In the genomic region with DNA sequence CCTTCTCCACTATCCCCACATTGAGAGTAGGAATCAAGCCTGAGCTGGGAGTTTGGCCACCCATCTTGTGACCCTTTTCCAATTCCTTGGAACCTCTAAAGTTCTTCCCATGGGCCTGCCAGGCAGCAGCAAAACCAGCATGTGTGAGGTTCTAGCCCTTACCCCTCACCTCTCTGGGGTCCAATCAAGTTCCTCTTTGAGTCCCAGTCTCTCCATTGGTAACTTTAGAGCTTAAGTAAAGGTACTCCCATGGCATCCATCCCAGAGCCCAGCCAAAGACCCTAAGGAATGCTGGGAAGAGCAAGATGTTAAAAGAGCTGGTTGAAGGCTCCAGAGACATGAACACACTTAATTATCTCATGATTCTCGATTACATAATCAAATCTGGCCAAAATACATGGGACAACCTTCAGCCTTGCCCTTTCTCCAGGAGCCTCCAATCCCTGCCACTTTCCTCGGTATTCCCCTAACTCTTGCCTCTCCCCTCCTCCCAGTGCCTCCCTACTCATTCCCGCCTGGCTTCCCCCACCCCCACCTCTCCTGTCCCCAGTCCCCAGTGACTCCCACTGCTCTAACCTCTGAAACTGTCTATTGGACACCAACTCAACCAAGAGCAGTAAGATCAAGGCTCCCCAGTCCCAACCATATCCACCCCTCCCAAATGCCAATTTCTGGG, we compare ENCODE assay signal across 11 cellular contexts. TPM values are rescaled to one million over a fixed set of nuclear protein-coding genes. Genes with fewer than 3 reads are reported as not detected.
A peak's percentile ranks its signal among the peaks of the same experiment; 100 is the strongest.
DNase-seq lines count a peak whose midpoint lies in the region; ATAC-seq and TF ChIP-seq lines count a peak whose summit lies in the region.
"Had no signal": no experiment of that assay in that cellular context is flagged by ENCODE, and none has a peak within 500 bp of the region (broad histone marks: within the 10 kb centered on the region; RNA-seq: fewer than 3 reads in every experiment).

No MANE protein-coding gene starts in this region.

- intact Hi-C loops in HCT116 (cut with micrococcal nuclease), result loop anchor here (5.0 kb wide), 2 partner anchors 38 to 322 kb away; a partner anchor contains a TSS

- H3K4me1 Mint-ChIP-seq in endothelial cell (ENCODE audit: unreplicated experiment), result peaks cover 45% of the 10 kb centered on the region
- peaks cover 66 to 74% of the 10 kb centered on the region in 2 experiments for H3K4me1 Mint-ChIP-seq in H9

- no CpG with 5 or more reads among the region's 3 CpGs for WGBS in H9 (ENCODE audit: extremely low coverage, insufficient read length, low lambda C conversion rate)

- no peak overlapping the region for H3K56ac ChIP-seq in H9 (ENCODE audit: insufficient read length, low read depth, low read length)

- H3K4ac ChIP-seq in H9 (ENCODE audit: low read depth, low read length), result no peak overlapping the region

- H3K9ac ChIP-seq in HCT116 (ENCODE audit: low read length) (0 out of 2 replicates have a peak overlapping the region, but pooled peaks have one; percentile 93), parathyroid adenoma (no peak overlapping the region), H9 (ENCODE audit: extremely low read depth, insufficient read length, low read length) (no peak overlapping the region)

- no peak overlapping the region for H2BK15ac ChIP-seq in H9 (ENCODE audit: low read depth, low read length)

- H3T11ph ChIP-seq in H9 (ENCODE audit: low read length), result no peak overlapping the region

- RAD21 ChIA-PET in HCT116 (lab: Charles Lee; ENCODE audit: low non-redundant PET in 1 of 2, low total read pairs in 2 of 2, uncharacterized antibody in 2 of 2, unreplicated experiment in 2 of 2), result no interaction called here

- POLR2A ChIA-PET in HCT116 (lab: Charles Lee), result interaction anchor here (1.1 to 3.0 kb wide), 2 partner anchors 9 to 39 kb away, joined by 3 to 14 read pairs; a partner anchor contains a TSS

- no peak for TF ChIP-seq POLR2A in HCT116 (IDR thresholded peaks at IDR 0.05; ENCODE audit: borderline replicate concordance, extremely low read depth, insufficient read depth, insufficient read length)

- no peak overlapping the region for H3K14ac ChIP-seq in H9 (ENCODE audit: insufficient read depth, low read length)

- no TSS peak for BruUV-seq in HCT116 (replicated peaks; lab: Mats Ljungman, UMichigan)

- H3K27ac Mint-ChIP-seq in endothelial cell (ENCODE audit: unreplicated experiment), result peak overlapping the region; percentile 25
- no peak overlapping the region; a peak in 2 of 7 replicates for H3K27ac Mint-ChIP-seq in H9
- H3K27ac Mint-ChIP-seq: dendritic cell treated with granulocyte-macrophage colony-stimulating factor and Interleukin-4, amounts not matched to agents 40 ng/mL and 50 ng/mL, for 4 days had no signal

- no peaks in the 10 kb centered on the region for H3K9me2 ChIP-seq in HCT116 (ENCODE audit: insufficient read depth)

- H3K9me3 Mint-ChIP-seq in endothelial cell (ENCODE audit: unreplicated experiment), result no peaks in the 10 kb centered on the region
- H3K9me3 Mint-ChIP-seq in H9, result no peaks in the 10 kb centered on the region; a peak in 1 of 5 replicates
- H3K9me3 Mint-ChIP-seq: dendritic cell treated with granulocyte-macrophage colony-stimulating factor and Interleukin-4, amounts not matched to agents 40 ng/mL and 50 ng/mL, for 4 days had no signal

- H3K4me3 ChIP-seq in ACC112 (ENCODE audit: low read depth, low read length), result peak overlapping the region; percentile 76
- peak overlapping the region in 1 of 2 experiments; percentile 81; a peak in 2 of 4 replicates for H3K4me3 ChIP-seq in HCT116 (replicated peaks in 1 of 2; ENCODE audit: low read depth in 1 of 2, low read length in 2 of 2)
- H3K4me3 ChIP-seq in parathyroid adenoma (ENCODE audit: low read depth, low read length), result no peak overlapping the region

- H3K9me3 ChIP-seq in HCT116 (ENCODE audit: control insufficient read depth in 1 of 2, insufficient read depth in 1 of 2, low read depth in 1 of 2, low read length in 2 of 2) (no peaks in the 10 kb centered on the region), parathyroid adenoma (ENCODE audit: control insufficient read depth, low read length) (no peaks in the 10 kb centered on the region), H9 (ENCODE audit: control insufficient read depth, low read depth, low read length) (no peaks in the 10 kb centered on the region)

- H3K4me1 ChIP-seq in ACC112 (ENCODE audit: control insufficient read depth, insufficient read depth, low read length, unreplicated experiment), result peaks cover 44% of the 10 kb centered on the region
- peaks cover 43 to 66% of the 10 kb centered on the region in 2 experiments for H3K4me1 ChIP-seq in HCT116 (ENCODE audit: control insufficient read depth in 1 of 2, insufficient read depth in 2 of 2, low read length in 2 of 2)
- H3K4me1 ChIP-seq in parathyroid adenoma, result peaks cover 32% of the 10 kb centered on the region
- no peaks in the 10 kb centered on the region for H3K4me1 ChIP-seq in foreskin keratinocyte
- H3K4me1 ChIP-seq in H9 (ENCODE audit: insufficient read depth, low read length), result peaks cover 17% of the 10 kb centered on the region; the same call in 1 of the 2 replicates

- no peak overlapping the region for H3K18ac ChIP-seq in H9 (ENCODE audit: insufficient read length, low read depth, low read length)

- H3K23me2 ChIP-seq in H9 (ENCODE audit: insufficient read length, low read depth, low read length, poor library complexity, severe bottlenecking), result peaks cover 12% of the 10 kb centered on the region

- H3K36me3 ChIP-seq in ACC112 (ENCODE audit: insufficient read depth, low read length), result no peaks in the 10 kb centered on the region
- no peaks in the 10 kb centered on the region; a peak in 1 of 4 replicates for H3K36me3 ChIP-seq in HCT116 (ENCODE audit: control insufficient read depth in 1 of 2, insufficient read depth in 2 of 2, low read length in 2 of 2)
- H3K36me3 ChIP-seq in parathyroid adenoma (ENCODE audit: control insufficient read depth, insufficient read depth, low read length), result no peaks in the 10 kb centered on the region

- no peak overlapping the region for H4K8ac ChIP-seq in H9 (replicated peaks; ENCODE audit: insufficient read length, low read depth, low read length)

- H3K79me2 ChIP-seq in ACC112 (ENCODE audit: control insufficient read depth, insufficient read depth, low read length, unreplicated experiment) (peaks cover 7% of the 10 kb centered on the region), HCT116 (ENCODE audit: insufficient read depth, low read length) (peaks cover under 1% of the 10 kb centered on the region; the same call in 1 of the 2 replicates), parathyroid adenoma (no peaks in the 10 kb centered on the region), H9 (ENCODE audit: insufficient read depth, low read length) (no peaks in the 10 kb centered on the region)

- ATAC-seq in HCT116 (no peak), foreskin keratinocyte (no peak), GM18907 (IDR thresholded peaks at IDR 0.05; ENCODE audit: unreplicated experiment) (no peak)

- no peaks in the 10 kb centered on the region for H3K27me3 ChIP-seq in ACC112 (ENCODE audit: insufficient read depth, low read length)
- H3K27me3 ChIP-seq in HCT116 (ENCODE audit: insufficient read depth, low read length), result no peaks in the 10 kb centered on the region
- H3K27me3 ChIP-seq in parathyroid adenoma (ENCODE audit: control insufficient read depth, insufficient read depth, low read length), result no peaks in the 10 kb centered on the region
- no peaks in the 10 kb centered on the region for H3K27me3 ChIP-seq in foreskin keratinocyte
- peaks cover 5% of the 10 kb centered on the region; the same call in 1 of the 2 replicates for H3K27me3 ChIP-seq in H9 (ENCODE audit: insufficient read depth, low read length)

- H4K20me1 ChIP-seq in HCT116 (ENCODE audit: insufficient read depth), result no peaks in the 10 kb centered on the region
- H4K20me1 ChIP-seq in H9 (ENCODE audit: control insufficient read depth, insufficient read depth, insufficient read length), result no peaks in the 10 kb centered on the region

- H2BK12ac ChIP-seq in H9 (ENCODE audit: insufficient read length, low read depth, low read length), result no peak overlapping the region

- H4K91ac ChIP-seq in H9 (ENCODE audit: insufficient read length, low read depth, low read length), result no peak overlapping the region

- H3K79me1 ChIP-seq in H9 (ENCODE audit: insufficient read depth, low read depth, low read length, poor library complexity, severe bottlenecking), result no peaks in the 10 kb centered on the region

- TF ChIP-seq CTCF in HCT116 (IDR thresholded peaks at IDR 0.05 in 2 of 3, conservative IDR thresholded peaks at IDR 0.05 in 1 of 3; ENCODE audit: borderline replicate concordance in 1 of 3, insufficient read depth in 1 of 3, low read depth in 2 of 3, low read length in 2 of 3), result no peak
- TF ChIP-seq CTCF in endothelial cell (IDR thresholded peaks at IDR 0.05; ENCODE audit: unreplicated experiment), result no peak
- TF ChIP-seq CTCF in parathyroid adenoma (IDR thresholded peaks at IDR 0.05), result no peak
- no peak for TF ChIP-seq CTCF in foreskin keratinocyte (conservative IDR thresholded peaks at IDR 0.05)
- TF ChIP-seq CTCF in H9 (conservative IDR thresholded peaks at IDR 0.05), result no peak

- TF ChIP-seq RAD21 in HCT116 (IDR thresholded peaks at IDR 0.05; ENCODE audit: low read depth), result no peak

- H3K27ac ChIP-seq in ACC112 (ENCODE audit: low read depth, low read length), result no peak overlapping the region
- H3K27ac ChIP-seq in HCT116 (ENCODE audit: low read depth, low read length), result peak overlapping the region; percentile 97
- peak overlapping the region; percentile 92 for H3K27ac ChIP-seq in parathyroid adenoma
- H3K27ac ChIP-seq in foreskin keratinocyte, result no peak overlapping the region
- H3K27ac ChIP-seq in H9 (ENCODE audit: insufficient read length, low read depth, low read length), result no peak overlapping the region

- CTCF ChIA-PET in HCT116 (lab: Charles Lee), result interaction anchor here (1.4 to 2.3 kb wide), 3 partner anchors 9 to 54 kb away, joined by 4 to 9 read pairs (median 6); no protein-coding TSS in a partner anchor

- peaks cover 15% of the 10 kb centered on the region for H3K36me3 Mint-ChIP-seq in endothelial cell (ENCODE audit: low read depth, unreplicated experiment)
- peaks cover 4 to 22% (median 5%) of the 10 kb centered on the region in 3 experiments for H3K36me3 Mint-ChIP-seq in H9 (ENCODE audit: insufficient read depth in 1 of 3, low read depth in 3 of 3)

- DNase-seq in HCT116 (ENCODE audit: low read depth, low spot score) (no peak), endothelial cell (ENCODE audit: low spot score) (no peak), NCI-H2196 treated with DMSO at 0.1 percent for 48 hours (lab: John Stamatoyannopoulos, UW; ENCODE audit: unreplicated experiment) (no peak), foreskin keratinocyte (no peak), H9 (no peak)
- DNase-seq: NCI-H1930, SIG-M5 had no signal

- H2AFZ ChIP-seq in ACC112 (ENCODE audit: low read length, unreplicated experiment) (no peak overlapping the region), HCT116 (ENCODE audit: low read depth, low read length, poor library complexity, severe bottlenecking) (no peak overlapping the region), parathyroid adenoma (no peak overlapping the region), H9 (ENCODE audit: low read length) (no peak overlapping the region)

- no peak overlapping the region for H3K23ac ChIP-seq in H9 (ENCODE audit: insufficient read length, low read depth, low read length)

- peaks cover 25% of the 10 kb centered on the region for H3K27me3 Mint-ChIP-seq in endothelial cell (ENCODE audit: unreplicated experiment)
- peaks cover 37% of the 10 kb centered on the region for H3K27me3 Mint-ChIP-seq in H9 (ENCODE audit: low read depth)

- no peak overlapping the region for H2BK20ac ChIP-seq in H9 (ENCODE audit: low read depth, low read length, poor library complexity, severe bottlenecking)

- H3K4me2 ChIP-seq in HCT116 (ENCODE audit: low read length) (peak overlapping the region; percentile 90), parathyroid adenoma (ENCODE audit: low read length) (no peak overlapping the region), H9 (ENCODE audit: insufficient read depth, insufficient read length, low read length) (no peak overlapping the region)

- H4K5ac ChIP-seq in H9 (ENCODE audit: insufficient read length, low read depth, low read length), result no peak overlapping the region

- H2AK5ac ChIP-seq in H9 (ENCODE audit: insufficient read length, low read length), result no peak overlapping the region

- no peak overlapping the region for H2BK5ac ChIP-seq in H9 (ENCODE audit: insufficient read length, low read length)

- no peak overlapping the region for H2BK120ac ChIP-seq in H9 (ENCODE audit: low read depth, low read length, poor library complexity, severe bottlenecking)

- peak overlapping the region; percentile 29 for H3K4me3 Mint-ChIP-seq in endothelial cell (ENCODE audit: unreplicated experiment)
- H3K4me3 Mint-ChIP-seq in H9, result peak overlapping the region in 1 of 2 experiments; percentile 92; a peak in 2 of 5 replicates

RNA-seq across cellular contexts. Expression of a gene that starts 4.8 kb away (rescaled TPM):
- 25.7 TPM for total RNA-seq in HCT116 (2021; ENCODE audit: unreplicated experiment)
- 16.3 and 17.3 TPM in 2 replicates for polyA plus RNA-seq in HCT116 (2012)
- total RNA-seq in endothelial cell (ENCODE audit: unreplicated experiment), result 112 TPM
- 1.5 and 4.3 TPM in 2 replicates for total RNA-seq in foreskin keratinocyte
- polyA plus RNA-seq in foreskin keratinocyte, result 1.2 and 3.4 TPM in 2 replicates
- total RNA-seq in H9 (2021), result 3.6 and 4.5 TPM in 2 replicates

RNA-seq across cellular contexts. Expression of a gene that starts 34.2 kb away (rescaled TPM):
- total RNA-seq in HCT116 (2021; ENCODE audit: unreplicated experiment) (47.5 TPM), endothelial cell (ENCODE audit: unreplicated experiment) (10.5 TPM), foreskin keratinocyte (27.2 and 36.2 TPM in 2 replicates), H9 (2021) (5.8 and 6.5 TPM in 2 replicates)
- 48.1 and 55.1 TPM in 2 replicates for polyA plus RNA-seq in HCT116 (2012)
- polyA plus RNA-seq in foreskin keratinocyte, result 28.3 and 35.1 TPM in 2 replicates

RNA-seq across cellular contexts. Expression of a gene that starts 38.8 kb away (rescaled TPM):
- total RNA-seq in HCT116 (2021; ENCODE audit: unreplicated experiment) (809 TPM), endothelial cell (ENCODE audit: unreplicated experiment) (629 TPM), foreskin keratinocyte (349 and 368 TPM in 2 replicates), H9 (2021) (713 and 723 TPM in 2 replicates)
- 589 and 640 TPM in 2 replicates for polyA plus RNA-seq in HCT116 (2012)
- 95.2 and 110 TPM in 2 replicates for polyA plus RNA-seq in foreskin keratinocyte

RNA-seq across cellular contexts. Expression of a gene that starts 52.4 kb away (rescaled TPM):
- total RNA-seq in HCT116 (2021; ENCODE audit: unreplicated experiment), result 83.4 TPM
- 89.0 and 110 TPM in 2 replicates for polyA plus RNA-seq in HCT116 (2012)
- 21.1 TPM for total RNA-seq in endothelial cell (ENCODE audit: unreplicated experiment)
- 34.4 and 49.3 TPM in 2 replicates for total RNA-seq in foreskin keratinocyte
- 46.4 and 62.5 TPM in 2 replicates for polyA plus RNA-seq in foreskin keratinocyte
- total RNA-seq in H9 (2021), result 4.2 and 5.7 TPM in 2 replicates

RNA-seq across cellular contexts. Expression of a gene that starts 58.3 kb away (rescaled TPM):
- total RNA-seq in HCT116 (2021; ENCODE audit: unreplicated experiment) (0.17 TPM), endothelial cell (ENCODE audit: unreplicated experiment) (not detected), foreskin keratinocyte (not detected in 2 replicates), H9 (2021) (not detected in 2 replicates)
- polyA plus RNA-seq in HCT116 (2012), result 0.14 and 0.22 TPM in 2 replicates
- polyA plus RNA-seq in foreskin keratinocyte, result not detected in 2 replicates

Comparison
In these comparisons a context has a peak if more than half of its experiments do, and no peak if none do; other contexts are left out.
1. H3K27ac ChIP-seq: peak in HCT116 (single experiment) and parathyroid adenoma (single experiment); none in ACC112 (single experiment), foreskin keratinocyte (single experiment) and H9 (single experiment).